ENCODE assay signal across 14 cellular contexts in genomic region chr13:75217949-75218348, GRCh38.
DNase-seq lines count a peak whose midpoint lies in the region; ATAC-seq and TF ChIP-seq lines count a peak whose summit lies in the region.
"Had no signal": no experiment of that assay in that cellular context is flagged by ENCODE, and none has a peak within 500 bp of the region (broad histone marks: within the 10 kb centered on the region; RNA-seq: fewer than 3 reads in every experiment).

No MANE protein-coding gene starts in this region.

- H3K4me2 ChIP-seq in neuronal stem cell (ENCODE audit: insufficient read depth, low read length, poor library complexity, severe bottlenecking), result no peak overlapping the region
- H3K4me2 ChIP-seq: KMS-11 had no signal

- no peak overlapping the region for H3K14ac ChIP-seq in neuronal stem cell (ENCODE audit: low read length)

- H2BK15ac ChIP-seq in neuronal stem cell (ENCODE audit: low read length), result no peak overlapping the region

- H2BK12ac ChIP-seq in neuronal stem cell (ENCODE audit: low read length), result no peak overlapping the region

- in situ Hi-C loops in G401 (cut with HindIII; ENCODE audit: low sequenced_read_pairs), result no loop called here

- no peak for ATAC-seq in HG02981 (IDR thresholded peaks at IDR 0.05; ENCODE audit: unreplicated experiment)

- no peak overlapping the region for H4K8ac ChIP-seq in neuronal stem cell (ENCODE audit: low read depth, low read length)

- H2AFZ ChIP-seq in neuronal stem cell (ENCODE audit: low read length), result peak overlapping the region; percentile 3

- H3K9me3 ChIP-seq in neuronal stem cell (replicated peaks in 1 of 2; ENCODE audit: control insufficient read depth in 2 of 2, insufficient read depth in 1 of 2, low read depth in 1 of 2, low read length in 2 of 2), result peaks cover 2 to 4% of the 10 kb centered on the region in 2 donors
- H3K9me3 ChIP-seq in ovary, result no peaks in the 10 kb centered on the region
- H3K9me3 ChIP-seq: vagina had no signal

- no peak overlapping the region for H3K27ac ChIP-seq in neuronal stem cell (replicated peaks; ENCODE audit: low read length)
- no peak overlapping the region for H3K27ac ChIP-seq in ovary
- H3K27ac ChIP-seq: KMS-11, vagina had no signal

- TF ChIP-seq POLR2A in ovary (IDR thresholded peaks at IDR 0.05), result no peak

- H3K79me1 ChIP-seq in neuronal stem cell (ENCODE audit: low read depth, low read length), result no peaks in the 10 kb centered on the region

- no peak overlapping the region for H2BK120ac ChIP-seq in neuronal stem cell (ENCODE audit: low read depth, low read length)

- H2AK5ac ChIP-seq in neuronal stem cell (ENCODE audit: low read depth, low read length), result no peak overlapping the region

- H3K36me3 ChIP-seq in neuronal stem cell (replicated peaks in 1 of 2; ENCODE audit: control insufficient read depth in 2 of 2, insufficient read depth in 2 of 2, low read length in 2 of 2) (no peaks in the 10 kb centered on the region), ovary (no peaks in the 10 kb centered on the region)
- H3K36me3 ChIP-seq: vagina had no signal

- H3K9ac ChIP-seq in neuronal stem cell (ENCODE audit: low read depth, low read length, poor library complexity), result no peak overlapping the region
- H3K9ac ChIP-seq: KMS-11 had no signal

- intact Hi-C loops in ovary (cut with DNase I), result no loop called here

- TF ChIP-seq EP300 in ovary (IDR thresholded peaks at IDR 0.05), result no peak

- TF ChIP-seq CTCF in choroid plexus epithelial cell (conservative IDR thresholded peaks at IDR 0.05; ENCODE audit: low read depth, low read length), result peak; percentile 14
- TF ChIP-seq CTCF in ovary (IDR thresholded peaks at IDR 0.05), result no peak

- H3K4ac ChIP-seq in neuronal stem cell (ENCODE audit: low read length), result no peak overlapping the region

- peaks cover 3 to 15% of the 10 kb centered on the region in 2 donors for H3K4me1 ChIP-seq in neuronal stem cell (ENCODE audit: control insufficient read depth in 2 of 2, insufficient read depth in 1 of 2, low read depth in 1 of 2, low read length in 2 of 2)
- H3K4me1 ChIP-seq in ovary (ENCODE audit: insufficient read depth), result peaks cover 3% of the 10 kb centered on the region

- DNase-seq in G401 (ENCODE audit: low spot score) (peak; percentile 17), M059J (ENCODE audit: low read depth) (peak; percentile 64), choroid plexus epithelial cell (ENCODE audit: low read depth) (peak; percentile 69), neuronal stem cell (ENCODE audit: low spot score) (peak; percentile 26), NOMO-1 treated with DMSO at 0.1 percent for 48 hours (lab: John Stamatoyannopoulos, UW; ENCODE audit: unreplicated experiment) (no peak), ovary (no peak)
- DNase-seq in stimulated activated CD8-positive, alpha-beta memory T cell treated with anti-CD3 and anti-CD28 coated beads, Interleukin-4, amount 100 ng/mL, for 48 hours, result no peak
- DNase-seq: activated CD4-positive, CD25-positive, alpha-beta regulatory T cell treated with anti-CD3 and anti-CD28 coated beads, Interleukin-2, amount 50 U/mL, for 72 hours; DMS153; mesendoderm; NCI-H510A had no signal

- no peak overlapping the region for H4K91ac ChIP-seq in neuronal stem cell (ENCODE audit: low read depth, low read length, poor library complexity)

- H2BK5ac ChIP-seq in neuronal stem cell (ENCODE audit: low read length), result no peak overlapping the region

- no CpG with 5 or more reads among the region's 1 CpG for WGBS in neuronal stem cell (ENCODE audit: extremely low coverage in 2 of 2, insufficient read length in 2 of 2, insufficient replicate concordance in 1 of 2), 2 donors
- WGBS in ovary, 3 donors, result 21 to 36% (median 21%) methylated on average over 1 of the region's 1 CpG

- no peak overlapping the region for H3K23ac ChIP-seq in neuronal stem cell (ENCODE audit: low read depth, low read length, poor library complexity)

- no peak overlapping the region for H3K18ac ChIP-seq in neuronal stem cell (ENCODE audit: low read length)

- H3K27me3 ChIP-seq in neuronal stem cell (ENCODE audit: control insufficient read depth in 3 of 3, insufficient read depth in 3 of 3, low read depth in 1 of 3, low read length in 3 of 3) (no peaks in the 10 kb centered on the region), ovary (no peaks in the 10 kb centered on the region)
- H3K27me3 ChIP-seq: vagina had no signal

- H3K4me3 ChIP-seq in choroid plexus epithelial cell (ENCODE audit: low read depth, low read length), result no peak overlapping the region
- no peak overlapping the region for H3K4me3 ChIP-seq in neuronal stem cell (ENCODE audit: low read length in 2 of 2)
- no peak overlapping the region for H3K4me3 ChIP-seq in ovary
- H3K4me3 ChIP-seq: vagina had no signal

Comparison
In these comparisons a context has a peak if more than half of its experiments do, and no peak if none do; other contexts are left out.
1. DNase-seq: peak in G401 (single experiment), M059J (single experiment), choroid plexus epithelial cell (single experiment) and neuronal stem cell (single experiment); none in NOMO-1 treated with DMSO at 0.1 percent for 48 hours (single experiment), ovary (0 of 5) and stimulated activated CD8-positive, alpha-beta memory T cell treated with anti-CD3 and anti-CD28 coated beads, Interleukin-4, amount 100 ng/mL, for 48 hours (single experiment).